ENCODE assay signal across 1 cellular context in genomic region chr16:3610698-3611144, GRCh38.
TF ChIP-seq lines count a peak whose summit lies in the region.

No MANE protein-coding gene starts in this region.

TF ChIP-seq in HCT116, 20 proteins besides CTCF, POLR2A, EP300 and RAD21 (continued from another document):
- TF ChIP-seq EZH2 (IDR thresholded peaks at IDR 0.05), result no peak
- TF ChIP-seq ZNF274 (IDR thresholded peaks at IDR 0.05; ENCODE audit: low read depth, low read length), result no peak
- no peak for TF ChIP-seq SRF (IDR thresholded peaks at IDR 0.05; ENCODE audit: low read depth)
- no peak for TF ChIP-seq MAX (IDR thresholded peaks at IDR 0.05)
- no peak for TF ChIP-seq ELF1 (IDR thresholded peaks at IDR 0.05; ENCODE audit: borderline replicate concordance, low read depth)
- no peak for TF ChIP-seq CEBPB (IDR thresholded peaks at IDR 0.05; ENCODE audit: low read depth)
- TF ChIP-seq JUND (IDR thresholded peaks at IDR 0.05), result no peak
- TF ChIP-seq YY1 (IDR thresholded peaks at IDR 0.05; ENCODE audit: extremely low read depth, insufficient replicate concordance, low read depth, low read length), result no peak
- TF ChIP-seq SIN3A (IDR thresholded peaks at IDR 0.05; ENCODE audit: low read depth), result no peak
- TF ChIP-seq SP1 (IDR thresholded peaks at IDR 0.05; ENCODE audit: low read depth), result no peak
- no peak for TF ChIP-seq ATF3 (IDR thresholded peaks at IDR 0.05)
- TF ChIP-seq EGR1 (IDR thresholded peaks at IDR 0.05; ENCODE audit: low read depth), result no peak
- no peak for TF ChIP-seq TCF7L2 (IDR thresholded peaks at IDR 0.05; ENCODE audit: borderline replicate concordance, extremely low read depth, insufficient read depth, insufficient read length)
